ENCODE assay signal across 9 cellular contexts in genomic region chr2:188978291-188979081, GRCh38. TPM values are rescaled to one million over a fixed set of nuclear protein-coding genes. Genes with fewer than 3 reads are reported as not detected.
DNase-seq lines count a peak whose midpoint lies in the region; ATAC-seq and TF ChIP-seq lines count a peak whose summit lies in the region.
"Had no signal": no experiment of that assay in that cellular context is flagged by ENCODE, and none has a peak within 500 bp of the region (broad histone marks: within the 10 kb centered on the region; RNA-seq: fewer than 3 reads in every experiment).

No MANE protein-coding gene starts in this region.

- in situ Hi-C loops in GM13977 (cut with MboI; ENCODE audit: low pct_unique_long_range_greater_than_20kb, low sequenced_read_pairs, unreplicated experiment), result no loop called here

- no peaks in the 10 kb centered on the region for H3K27me3 Mint-ChIP-seq in neural crest cell (ENCODE audit: low read depth)
- H3K27me3 Mint-ChIP-seq in activated CD4-positive, alpha-beta T cell treated with anti-CD3 and anti-CD28 coated beads, Interleukin-2, amount 10 ng/mL, durations not matched to agents 7 days and 5 days, result peaks cover 7% of the 10 kb centered on the region
- H3K27me3 Mint-ChIP-seq: activated B cell treated with CpG ODN at 0.5 μM for 24 hours had no signal

- no peaks in the 10 kb centered on the region for H3K9me3 Mint-ChIP-seq in neural crest cell
- no peaks in the 10 kb centered on the region for H3K9me3 Mint-ChIP-seq in activated CD4-positive, alpha-beta T cell treated with anti-CD3 and anti-CD28 coated beads, Interleukin-2, amount 10 ng/mL, durations not matched to agents 7 days and 5 days
- H3K9me3 Mint-ChIP-seq: activated B cell treated with CpG ODN at 0.5 μM for 24 hours had no signal

- no peak overlapping the region for H3K4me3 Mint-ChIP-seq in neural crest cell
- no peak overlapping the region for H3K4me3 Mint-ChIP-seq in activated CD4-positive, alpha-beta T cell treated with anti-CD3 and anti-CD28 coated beads, Interleukin-2, amount 10 ng/mL, durations not matched to agents 7 days and 5 days
- H3K4me3 Mint-ChIP-seq: activated B cell treated with CpG ODN at 0.5 μM for 24 hours had no signal

- DNase-seq in GM13977 (ENCODE audit: low spot score) (peak; percentile 25), HuH-7 (ENCODE audit: low spot score) (peak; percentile 6), colonic mucosa (no peak), neural crest cell (ENCODE audit: low read depth, low spot score) (no peak), NCI-H2107 treated with DMSO at 0.1 percent for 48 hours (lab: John Stamatoyannopoulos, UW; ENCODE audit: unreplicated experiment) (no peak), NCI-H524 treated with DMSO at 0.1 percent for 48 hours (lab: John Stamatoyannopoulos, UW) (no peak)
- no peak for DNase-seq in activated CD4-positive, alpha-beta T cell treated with anti-CD3 and anti-CD28 coated beads, Interleukin-2, amount 10 ng/mL, durations not matched to agents 7 days and 5 days
- DNase-seq: activated B cell treated with CpG ODN at 0.5 μM for 24 hours had no signal

- ATAC-seq in GM21723 (IDR thresholded peaks at IDR 0.05; ENCODE audit: unreplicated experiment), result peak; percentile 81

- H3K4me1 Mint-ChIP-seq in neural crest cell, result peaks cover 14% of the 10 kb centered on the region
- H3K4me1 Mint-ChIP-seq in activated CD4-positive, alpha-beta T cell treated with anti-CD3 and anti-CD28 coated beads, Interleukin-2, amount 10 ng/mL, durations not matched to agents 7 days and 5 days, result peaks cover 3% of the 10 kb centered on the region
- H3K4me1 Mint-ChIP-seq: activated B cell treated with CpG ODN at 0.5 μM for 24 hours had no signal

- no peaks in the 10 kb centered on the region for H3K36me3 ChIP-seq in colonic mucosa

- H3K4me1 ChIP-seq in colonic mucosa, result no peaks in the 10 kb centered on the region

- CTCF ChIA-PET in activated CD4-positive, alpha-beta T cell treated with anti-CD3 and anti-CD28 coated beads, Interleukin-2, amount 10 ng/mL, durations not matched to agents 7 days and 5 days (lab: Charles Lee), result no interaction called here

- H3K4me3 ChIP-seq in colonic mucosa, result peak overlapping the region; percentile 3

- no peak overlapping the region for H3K9ac ChIP-seq in colonic mucosa (ENCODE audit: low read depth in 2 of 2, low read length in 2 of 2)

- H3K9me3 ChIP-seq in colonic mucosa, result no peaks in the 10 kb centered on the region

- no peaks in the 10 kb centered on the region for H3K36me3 Mint-ChIP-seq in neural crest cell (ENCODE audit: low read depth)
- H3K36me3 Mint-ChIP-seq in activated CD4-positive, alpha-beta T cell treated with anti-CD3 and anti-CD28 coated beads, Interleukin-2, amount 10 ng/mL, durations not matched to agents 7 days and 5 days (ENCODE audit: low read depth), result no peaks in the 10 kb centered on the region

- peak overlapping the region; percentile 35 for H3K27ac ChIP-seq in colonic mucosa

- TF ChIP-seq CTCF in GM13977 (IDR thresholded peaks at IDR 0.05; ENCODE audit: extremely low read depth, insufficient read depth, missing control alignments) (peak; percentile 47), colonic mucosa (IDR thresholded peaks at IDR 0.05) (no peak), neural crest cell (conservative IDR thresholded peaks at IDR 0.05) (peak; percentile 31)

- H3K27ac Mint-ChIP-seq in neural crest cell (ENCODE audit: unreplicated experiment), result no peak overlapping the region
- H3K27ac Mint-ChIP-seq in activated CD4-positive, alpha-beta T cell treated with anti-CD3 and anti-CD28 coated beads, Interleukin-2, amount 10 ng/mL, durations not matched to agents 7 days and 5 days, result no peak overlapping the region
- H3K27ac Mint-ChIP-seq: activated B cell treated with CpG ODN at 0.5 μM for 24 hours had no signal

- POLR2A ChIA-PET in activated CD4-positive, alpha-beta T cell treated with anti-CD3 and anti-CD28 coated beads, Interleukin-2, amount 10 ng/mL, durations not matched to agents 7 days and 5 days (lab: Charles Lee), result no interaction called here

- H3K27me3 ChIP-seq in colonic mucosa, result no peaks in the 10 kb centered on the region

- intact Hi-C loops in colonic mucosa (cut with DNase I), result loop anchor here (5.0 kb wide), 1 partner anchor 451 kb away; no protein-coding TSS in a partner anchor

RNA-seq across cellular contexts. Expression of gene COL3A1, which starts 4.3 kb away (rescaled TPM):
- total RNA-seq in colonic mucosa, result 100 to 1,000 TPM; 119 to 260 TPM
- 13.2 and 14.9 TPM in 2 replicates for total RNA-seq in neural crest cell
- total RNA-seq in activated CD4-positive, alpha-beta T cell treated with anti-CD3 and anti-CD28 coated beads, Interleukin-2, amount 10 ng/mL, durations not matched to agents 7 days and 5 days, result not detected
- total RNA-seq: activated B cell treated with CpG ODN at 0.5 μM for 24 hours had no signal

Comparison
In these comparisons a context has a peak if more than half of its experiments do, and no peak if none do; other contexts are left out.
1. DNase-seq: peak in GM13977 (single experiment) and HuH-7 (single experiment); none in colonic mucosa (single experiment), neural crest cell (single experiment), NCI-H2107 treated with DMSO at 0.1 percent for 48 hours (single experiment), NCI-H524 treated with DMSO at 0.1 percent for 48 hours (single experiment) and activated CD4-positive, alpha-beta T cell treated with anti-CD3 and anti-CD28 coated beads, Interleukin-2, amount 10 ng/mL, durations not matched to agents 7 days and 5 days (single experiment).
2. RNA of gene COL3A1, which starts 4.3 kb away (total RNA-seq): 119 to 260 TPM in colonic mucosa and 13.2 to 14.9 TPM in neural crest cell; not detected in activated CD4-positive, alpha-beta T cell treated with anti-CD3 and anti-CD28 coated beads, Interleukin-2, amount 10 ng/mL, durations not matched to agents 7 days and 5 days; every median in the first group is over 10 times any median in the second.